ENCODE assay signal across 9 cellular contexts in the genomic region with DNA sequence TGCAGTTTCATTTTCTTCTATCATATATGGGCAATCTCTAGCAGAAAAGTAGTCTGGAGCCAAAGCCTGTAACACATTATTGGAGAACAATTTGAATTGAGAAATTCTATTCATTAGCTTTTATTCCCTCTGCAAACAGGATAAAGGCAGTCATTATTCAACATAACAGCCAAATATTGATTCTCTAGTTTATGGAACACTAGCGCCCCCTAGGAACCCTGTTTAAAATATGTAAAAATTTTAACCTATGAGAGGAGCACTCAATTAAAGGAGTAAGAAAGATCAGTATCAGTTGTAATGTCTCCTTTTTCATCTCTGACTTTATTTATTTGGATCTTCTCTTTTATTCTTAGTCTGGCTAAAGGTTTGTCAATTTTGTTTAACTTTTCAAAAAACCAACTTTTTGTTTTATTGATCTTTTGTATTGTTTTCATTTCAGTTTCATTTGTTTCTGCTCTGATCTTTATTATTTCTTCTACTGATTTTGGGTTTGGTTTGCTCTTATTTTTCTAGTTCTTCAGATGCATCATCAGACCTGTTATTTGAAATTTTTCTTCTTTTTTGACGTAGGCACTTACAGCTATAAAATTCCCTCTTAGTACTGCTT. TPM values are rescaled to one million over a fixed set of nuclear protein-coding genes. Genes with fewer than 3 reads are reported as not detected.
A peak's percentile ranks its signal among the peaks of the same experiment; 100 is the strongest.
DNase-seq lines count a peak whose midpoint lies in the region; ATAC-seq and TF ChIP-seq lines count a peak whose summit lies in the region.
"Had no signal": no experiment of that assay in that cellular context is flagged by ENCODE, and none has a peak within 500 bp of the region (broad histone marks: within the 10 kb centered on the region; RNA-seq: fewer than 3 reads in every experiment).

No MANE protein-coding gene starts in this region.

- no peak for ATAC-seq in foreskin keratinocyte
- ATAC-seq in GM19455 (IDR thresholded peaks at IDR 0.05; ENCODE audit: unreplicated experiment) = no peak
- ATAC-seq: naive thymus-derived CD8-positive, alpha-beta T cell had no signal

- DNase-seq in COLO668 (lab: John Stamatoyannopoulos, UW; ENCODE audit: unreplicated experiment) (peak; percentile 2), HCEC 1CT (peak; percentile 64), RPMI7951 (ENCODE audit: low read depth) (peak; percentile 53), foreskin keratinocyte (peak in 1 of 2 donors; percentile 43), type B pancreatic cell (ENCODE audit: extremely low spot score, unreplicated experiment) (no peak), mesenteric fat pad (ENCODE audit: low spot score) (no peak), GOT3 (lab: John Stamatoyannopoulos, UW) (no peak)

- no peak overlapping the region for H3K27ac ChIP-seq in foreskin keratinocyte

- H3K27me3 ChIP-seq in foreskin keratinocyte = no peaks in the 10 kb centered on the region

- H3K36me3 Mint-ChIP-seq in type B pancreatic cell = peaks cover 11% of the 10 kb centered on the region

- H3K27me3 Mint-ChIP-seq in type B pancreatic cell = peaks cover 4% of the 10 kb centered on the region

- H3K4me3 Mint-ChIP-seq in type B pancreatic cell = no peak overlapping the region
- H3K4me3 Mint-ChIP-seq: naive thymus-derived CD8-positive, alpha-beta T cell had no signal

- TF ChIP-seq CTCF in foreskin keratinocyte (conservative IDR thresholded peaks at IDR 0.05) (peak; percentile 80), type B pancreatic cell (conservative IDR thresholded peaks at IDR 0.05) (peak; percentile 73)

- no peaks in the 10 kb centered on the region for H3K4me1 ChIP-seq in foreskin keratinocyte

- no peaks in the 10 kb centered on the region for H3K4me1 Mint-ChIP-seq in type B pancreatic cell (ENCODE audit: unreplicated experiment)

- H3K27ac Mint-ChIP-seq in type B pancreatic cell = no peak overlapping the region
- H3K27ac Mint-ChIP-seq: naive thymus-derived CD8-positive, alpha-beta T cell had no signal

- H3K9me3 Mint-ChIP-seq in type B pancreatic cell = no peaks in the 10 kb centered on the region

RNA-seq across cellular contexts. Expression of a gene that starts 4.8 kb away (rescaled TPM):
- not detected in 2 replicates for total RNA-seq in RPMI7951 (2014; rRNA removed; shearing (Covaris generic))
- total RNA-seq in foreskin keratinocyte = not detected in 2 replicates
- not detected in 2 replicates for polyA plus RNA-seq in foreskin keratinocyte
- 1.5 TPM in 1 of 2 replicates, not detected in the other for total RNA-seq in type B pancreatic cell (ENCODE audit: low replicate concordance)
- not detected for total RNA-seq in mesenteric fat pad
- total RNA-seq: naive thymus-derived CD8-positive, alpha-beta T cell had no signal
- polyA plus RNA-seq: naive thymus-derived CD8-positive, alpha-beta T cell had no signal

Comparison
In these comparisons a context has a peak if more than half of its experiments do, and no peak if none do; other contexts are left out.
1. DNase-seq: peak in COLO668 (single experiment), HCEC 1CT (single experiment) and RPMI7951 (single experiment); none in type B pancreatic cell (single experiment), mesenteric fat pad (single experiment) and GOT3 (single experiment).